Comparison of ENCODE assay signal across 8 cellular contexts in genomic region chr2:235026649-235027557, GRCh38.
DNase-seq lines count a peak whose midpoint lies in the region; ATAC-seq lines count a peak whose summit lies in the region.

No MANE protein-coding gene starts in this region.

- ATAC-seq in esophagus mucosa (peak; percentile 94), HG02571 (IDR thresholded peaks at IDR 0.05; ENCODE audit: unreplicated experiment) (no peak)

- H3K14ac ChIP-seq in trophoblast cell (ENCODE audit: low read length): no peak overlapping the region

- DNase-seq in EL (peak; percentile 69), NCI-H510A (lab: John Stamatoyannopoulos, UW) (peak; percentile 95), trophoblast cell (no peak), globus pallidus (ENCODE audit: low spot score) (no peak), cerebellar cortex (ENCODE audit: low spot score) (no peak)
- no peak for DNase-seq in activated CD4-positive, alpha-beta T cell treated with anti-CD3 and anti-CD28 coated beads for 1 hour

- no peak overlapping the region for H2AFZ ChIP-seq in trophoblast cell (ENCODE audit: insufficient read depth, low read length, poor library complexity)

- no peak overlapping the region for H3K4me2 ChIP-seq in trophoblast cell (ENCODE audit: low read length)

- H2BK120ac ChIP-seq in trophoblast cell (ENCODE audit: insufficient read depth, low read length, poor library complexity): no peak overlapping the region

- H3K36me3 ChIP-seq in trophoblast cell (ENCODE audit: control insufficient read depth in 1 of 2, insufficient read depth in 2 of 2, low read length in 2 of 2): peaks cover 2 to 6% of the 10 kb centered on the region in 2 experiments

- no peak overlapping the region for H3K23ac ChIP-seq in trophoblast cell (ENCODE audit: low read length)

- no peak overlapping the region for H2BK5ac ChIP-seq in trophoblast cell (ENCODE audit: low read depth, low read length, poor library complexity)

- H3K4me1 ChIP-seq in trophoblast cell (ENCODE audit: control insufficient read depth in 1 of 2, insufficient read depth in 2 of 2, low read length in 2 of 2): peaks cover 22 to 28% of the 10 kb centered on the region in 2 experiments

- H3K9ac ChIP-seq in trophoblast cell (ENCODE audit: low read length): no peak overlapping the region

- H4K12ac ChIP-seq in trophoblast cell (ENCODE audit: low read depth, low read length): no peak overlapping the region

- no peak overlapping the region for H2BK12ac ChIP-seq in trophoblast cell (ENCODE audit: low read length)

- no peak overlapping the region for H3K27ac ChIP-seq in trophoblast cell (ENCODE audit: low read depth, low read length)

- H3K4me3 ChIP-seq in trophoblast cell (ENCODE audit: low read depth, low read length): no peak overlapping the region

- peak overlapping the region; percentile 1 for H3K18ac ChIP-seq in trophoblast cell (ENCODE audit: low read length)

- peaks cover 2% of the 10 kb centered on the region for H3K79me2 ChIP-seq in trophoblast cell (ENCODE audit: control insufficient read depth, insufficient read depth, low read length, poor library complexity)

- H3K27me3 ChIP-seq in trophoblast cell (ENCODE audit: insufficient read depth, low read length): no peaks in the 10 kb centered on the region

- H3K79me1 ChIP-seq in trophoblast cell (ENCODE audit: low read length): no peaks in the 10 kb centered on the region

- H4K8ac ChIP-seq in trophoblast cell (ENCODE audit: low read depth, low read length): no peak overlapping the region

- H2AK5ac ChIP-seq in trophoblast cell (ENCODE audit: low read length): no peak overlapping the region

- H3K9me3 ChIP-seq in trophoblast cell (ENCODE audit: insufficient read depth, low read depth, low read length): peaks cover 1% of the 10 kb centered on the region

- peak overlapping the region; percentile 24 for H3K4ac ChIP-seq in trophoblast cell (ENCODE audit: low read depth, low read length)

- WGBS in trophoblast cell (ENCODE audit: extremely low coverage, insufficient coverage, insufficient read length): no CpG with 5 or more reads among the region's 33 CpGs

- no peak overlapping the region for H4K91ac ChIP-seq in trophoblast cell (ENCODE audit: low read depth, low read length)

Comparison
In these comparisons a context has a peak if more than half of its experiments do, and no peak if none do; other contexts are left out.
1. DNase-seq: peak in EL (single experiment) and NCI-H510A (single experiment); none in trophoblast cell (0 of 2), globus pallidus (single experiment), cerebellar cortex (single experiment) and activated CD4-positive, alpha-beta T cell treated with anti-CD3 and anti-CD28 coated beads for 1 hour (single experiment).